Comparison of ENCODE assay signal across 8 cellular contexts in genomic region chr2:71226965-71227560, GRCh38. TPM values are rescaled to one million over a fixed set of nuclear protein-coding genes. Genes with fewer than 3 reads are reported as not detected.
DNase-seq lines count a peak whose midpoint lies in the region; ATAC-seq and TF ChIP-seq lines count a peak whose summit lies in the region.

TSS of gene PAIP2B (minus strand) at chr2:71227103. CDS start at chr2:71202589, 24,514 bp downstream.

- H3K27me3 ChIP-seq in KMS-11 (ENCODE audit: insufficient read depth, low read depth) (no peaks in the 10 kb centered on the region), fibroblast of lung (ENCODE audit: control insufficient read depth, insufficient read depth, low read length) (peaks cover 8% of the 10 kb centered on the region)

- H3K79me2 ChIP-seq in KMS-11 (ENCODE audit: insufficient read depth, low read depth) = no peaks in the 10 kb centered on the region
- H3K79me2 ChIP-seq in fibroblast of lung (ENCODE audit: control insufficient read depth, insufficient read depth, low read length) = no peaks in the 10 kb centered on the region

- H3K4me1 Mint-ChIP-seq in activated T-helper 17 cell treated with anti-CD3 and anti-CD28 coated beads, Interleukin-2, amount 50 U/mL, for 72 hours = no peaks in the 10 kb centered on the region
- H3K4me1 Mint-ChIP-seq in naive B cell = peaks cover 11 to 40% (median 27%) of the 10 kb centered on the region in 3 donors
- H3K4me1 Mint-ChIP-seq in stimulated activated effector memory CD8-positive, alpha-beta T cell treated with anti-CD3 and anti-CD28 coated beads, Interleukin-12 subunit alpha, Interleukin-12 subunit beta, amount 100 ng/mL, for 72 hours = peaks cover 8% of the 10 kb centered on the region

- peaks cover 4% of the 10 kb centered on the region for H3K27me3 Mint-ChIP-seq in activated T-helper 17 cell treated with anti-CD3 and anti-CD28 coated beads, Interleukin-2, amount 50 U/mL, for 72 hours
- H3K27me3 Mint-ChIP-seq in naive B cell = peaks cover 0 to 9% (median 6%) of the 10 kb centered on the region in 3 donors

- no peaks in the 10 kb centered on the region for H3K36me3 Mint-ChIP-seq in activated T-helper 17 cell treated with anti-CD3 and anti-CD28 coated beads, Interleukin-2, amount 50 U/mL, for 72 hours (ENCODE audit: low read depth)
- H3K36me3 Mint-ChIP-seq in naive B cell = no peaks in the 10 kb centered on the region
- peaks cover 8% of the 10 kb centered on the region for H3K36me3 Mint-ChIP-seq in stimulated activated effector memory CD8-positive, alpha-beta T cell treated with anti-CD3 and anti-CD28 coated beads, Interleukin-12 subunit alpha, Interleukin-12 subunit beta, amount 100 ng/mL, for 72 hours

- TF ChIP-seq CTCF in KMS-11 (conservative IDR thresholded peaks at IDR 0.05; ENCODE audit: low read depth, low read length) = no peak
- no peak for TF ChIP-seq CTCF in fibroblast of lung (conservative IDR thresholded peaks at IDR 0.05 in 1 of 2, IDR thresholded peaks at IDR 0.05 in 1 of 2; ENCODE audit: low read depth in 1 of 2, low read length in 2 of 2)

- no peaks in the 10 kb centered on the region for H3K36me3 ChIP-seq in KMS-11 (ENCODE audit: insufficient read depth)
- H3K36me3 ChIP-seq in fibroblast of lung (ENCODE audit: control insufficient read depth, insufficient read depth, low read length) = no peaks in the 10 kb centered on the region

- H3K9me3 Mint-ChIP-seq in activated T-helper 17 cell treated with anti-CD3 and anti-CD28 coated beads, Interleukin-2, amount 50 U/mL, for 72 hours = no peaks in the 10 kb centered on the region
- H3K9me3 Mint-ChIP-seq in naive B cell = peaks cover 0 to 2% (median 0%) of the 10 kb centered on the region in 7 donors
- H3K9me3 Mint-ChIP-seq in stimulated activated effector memory CD8-positive, alpha-beta T cell treated with anti-CD3 and anti-CD28 coated beads, Interleukin-12 subunit alpha, Interleukin-12 subunit beta, amount 100 ng/mL, for 72 hours = no peaks in the 10 kb centered on the region

- H4K20me1 ChIP-seq in KMS-11 (ENCODE audit: insufficient read depth) (no peaks in the 10 kb centered on the region), fibroblast of lung (ENCODE audit: control insufficient read depth, extremely low read depth, insufficient read depth, low read length) (no peaks in the 10 kb centered on the region)

- H2AFZ ChIP-seq in KMS-11 (ENCODE audit: low read depth) (peak within 1 kb of the TSS; percentile 90), fibroblast of lung (ENCODE audit: low read length) (peak within 1 kb of the TSS; percentile 78)

- H3K27ac ChIP-seq in KMS-11 (no peak within 1 kb of the TSS; the same call in 1 of the 2 replicates), fibroblast of lung (ENCODE audit: insufficient read depth, low read length) (no peak within 1 kb of the TSS)

- H3K4me2 ChIP-seq in KMS-11 (peak within 1 kb of the TSS; percentile 99), fibroblast of lung (ENCODE audit: extremely low read depth, insufficient read depth, low read length) (peak within 1 kb of the TSS; percentile 75)

- H3K27ac Mint-ChIP-seq in activated T-helper 17 cell treated with anti-CD3 and anti-CD28 coated beads, Interleukin-2, amount 50 U/mL, for 72 hours = peak within 1 kb of the TSS; percentile 53
- H3K27ac Mint-ChIP-seq in naive B cell = peak within 1 kb of the TSS; percentile 84 to 98 (median 96)
- peak within 1 kb of the TSS; percentile 48 for H3K27ac Mint-ChIP-seq in stimulated activated effector memory CD8-positive, alpha-beta T cell treated with anti-CD3 and anti-CD28 coated beads, Interleukin-12 subunit alpha, Interleukin-12 subunit beta, amount 100 ng/mL, for 72 hours

- H3K4me3 Mint-ChIP-seq in activated T-helper 17 cell treated with anti-CD3 and anti-CD28 coated beads, Interleukin-2, amount 50 U/mL, for 72 hours = peak within 1 kb of the TSS; percentile 88
- peak within 1 kb of the TSS; percentile 86 to 99 (median 96) for H3K4me3 Mint-ChIP-seq in naive B cell
- peak within 1 kb of the TSS; percentile 83 for H3K4me3 Mint-ChIP-seq in stimulated activated effector memory CD8-positive, alpha-beta T cell treated with anti-CD3 and anti-CD28 coated beads, Interleukin-12 subunit alpha, Interleukin-12 subunit beta, amount 100 ng/mL, for 72 hours

- ATAC-seq in GM21737 (IDR thresholded peaks at IDR 0.05; ENCODE audit: unreplicated experiment) (peak; percentile 95), naive B cell (ENCODE audit: low read depth in 2 of 2) (peak; percentile 84)
- ATAC-seq in activated T-helper 17 cell treated with anti-CD3 and anti-CD28 coated beads, Interleukin-2, amount 50 U/mL, for 72 hours (replicated peaks) = peak; percentile 97
- ATAC-seq in stimulated activated effector memory CD8-positive, alpha-beta T cell treated with anti-CD3 and anti-CD28 coated beads, Interleukin-12 subunit alpha, Interleukin-12 subunit beta, amount 100 ng/mL, for 72 hours = peak; percentile 97

- H3K9ac ChIP-seq in KMS-11 (peak within 1 kb of the TSS; percentile 45; the same call in 1 of the 2 replicates), fibroblast of lung (ENCODE audit: insufficient read depth, low read length) (no peak within 1 kb of the TSS)

- H3K9me3 ChIP-seq in fibroblast of lung (ENCODE audit: control insufficient read depth, insufficient read depth, low read depth, low read length) = no peaks in the 10 kb centered on the region

- DNase-seq in DMS53 treated with DMSO at 0.1 percent for 48 hours (lab: John Stamatoyannopoulos, UW; ENCODE audit: unreplicated experiment) (peak; percentile 99), RPMI7951 (ENCODE audit: low read depth) (peak; percentile 100), fibroblast of lung (ENCODE audit: low read depth in 2 of 2) (peak; percentile 98 to 99), naive B cell (peak; percentile 98)
- DNase-seq in stimulated activated effector memory CD8-positive, alpha-beta T cell treated with anti-CD3 and anti-CD28 coated beads, Interleukin-12 subunit alpha, Interleukin-12 subunit beta, amount 100 ng/mL, for 72 hours (ENCODE audit: low spot score in 2 of 2) = peak; percentile 80 to 96

- H3K4me3 ChIP-seq in KMS-11 (IDR thresholded peaks at IDR 0.05; ENCODE audit: insufficient read depth, low read depth, low read length) (peak within 1 kb of the TSS; percentile 95), fibroblast of lung (replicated peaks in 1 of 4; ENCODE audit: control extremely low read depth in 1 of 4, insufficient read depth in 1 of 4, low read depth in 3 of 4, low read length in 4 of 4) (peak within 1 kb of the TSS; percentile 45 to 74 (median 58))

- H3K4me1 ChIP-seq in KMS-11 (ENCODE audit: low read depth, poor library complexity, severe bottlenecking) (peaks cover 15% of the 10 kb centered on the region), fibroblast of lung (ENCODE audit: control insufficient read depth, extremely low read depth, insufficient read depth, low read length) (no peaks in the 10 kb centered on the region)

RNA-seq across cellular contexts. Expression of gene PAIP2B, which starts in this region (rescaled TPM):
- 0.48 and 0.49 TPM in 2 replicates for total RNA-seq in RPMI7951 (2014; rRNA removed; shearing (Covaris generic))
- 1 to 10 TPM; 1.3 to 3.3 TPM for total RNA-seq in activated T-helper 17 cell treated with anti-CD3 and anti-CD28 coated beads, Interleukin-2, amount 50 U/mL, for 72 hours
- 1.2 and 1.5 TPM in 2 replicates for total RNA-seq in fibroblast of lung
- polyA plus RNA-seq in fibroblast of lung = 0.16 and 0.22 TPM in 2 replicates
- polyA plus RNA-seq in fibroblast of lung (2012) = 0.10 and 0.34 TPM in 2 replicates
- polyA minus RNA-seq in fibroblast of lung (ENCODE audit: low replicate concordance) = not detected in 2 replicates
- 1 to 10 TPM; 3.5 to 7.3 (median 5.1) TPM for polyA plus RNA-seq in naive B cell (ENCODE audit: low read depth in 6 of 6)

Comparison
In these comparisons a context has a peak if more than half of its experiments do, and no peak if none do; other contexts are left out.
1. Peak in DNase-seq in RPMI7951; RNA of the gene not detected or under 1 TPM.